In genomic region chr5:696753-697152, GRCh38 we compare ENCODE assay signal across 1 cellular context. TPM values are rescaled to one million over a fixed set of nuclear protein-coding genes. Genes with fewer than 3 reads are reported as not detected.
"Had no signal": no experiment of that assay in that cellular context is flagged by ENCODE, and none has a peak within 500 bp of the region (broad histone marks: within the 10 kb centered on the region; RNA-seq: fewer than 3 reads in every experiment).

No MANE protein-coding gene starts in this region.

RNA-seq across cellular contexts. Expression of gene TPPP, which starts 3.6 kb away (rescaled TPM):
- total RNA-seq: SJSA1 had no signal
